In the genomic region with DNA sequence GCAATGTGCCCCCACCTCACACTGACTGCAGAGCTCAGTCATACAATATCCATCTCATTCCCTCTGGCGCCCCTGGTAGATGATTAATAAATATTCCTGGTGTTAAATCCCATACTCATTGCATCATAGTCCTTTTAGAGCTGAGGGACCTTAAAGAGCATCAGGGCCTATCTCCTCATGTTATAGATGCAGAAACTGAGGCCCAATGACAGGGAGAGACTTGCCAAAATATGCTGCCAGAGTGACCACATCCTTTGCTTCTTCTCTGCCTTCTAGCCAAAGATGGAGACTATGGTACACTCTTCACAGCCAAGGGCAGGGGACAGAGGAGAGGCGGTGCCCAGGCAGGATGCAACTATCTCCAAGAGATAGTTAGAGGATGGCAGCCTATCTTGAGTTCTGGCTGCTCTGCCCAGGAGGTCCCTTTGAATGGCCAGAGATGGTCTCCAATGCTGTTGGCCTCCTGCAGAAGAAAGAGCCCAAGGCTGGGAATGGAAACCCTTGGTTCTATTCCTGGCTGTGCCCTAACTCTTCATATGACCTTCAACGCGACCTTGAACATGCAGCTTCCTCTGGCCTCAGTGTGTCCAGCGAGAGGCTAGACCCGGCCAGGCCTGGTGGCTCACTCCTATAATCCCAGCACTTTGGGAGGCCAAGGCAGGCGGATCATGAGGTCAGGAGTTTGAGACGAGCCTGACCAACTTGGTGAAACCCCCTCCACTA, we compare ENCODE assay signal across 14 cellular contexts. TPM values are rescaled to one million over a fixed set of nuclear protein-coding genes. Genes with fewer than 3 reads are reported as not detected.
DNase-seq lines count a peak whose midpoint lies in the region; ATAC-seq, FAIRE-seq and TF ChIP-seq lines count a peak whose summit lies in the region.
"Had no signal": no experiment of that assay in that cellular context is flagged by ENCODE, and none has a peak within 500 bp of the region (broad histone marks: within the 10 kb centered on the region; RNA-seq: fewer than 3 reads in every experiment).

No MANE protein-coding gene starts in this region.

- ATAC-seq in HepG2 (no peak), right lobe of liver (no peak), esophagus mucosa (no peak), GM21528 (IDR thresholded peaks at IDR 0.05; ENCODE audit: low FRiP score, unreplicated experiment) (no peak), GM18867 (IDR thresholded peaks at IDR 0.05; ENCODE audit: unreplicated experiment) (no peak)
- ATAC-seq: activated CD8-positive, alpha-beta memory T cell treated with anti-CD3 and anti-CD28 coated beads, Interleukin-2, amount 10 ng/mL, durations not matched to agents 7 days and 5 days; stimulated activated naive CD8-positive, alpha-beta T cell treated with anti-CD3 and anti-CD28 coated beads, Interleukin-15, amount 100 ng/mL, for 72 hours had no signal

- in situ Hi-C loops in HepG2 (cut with HindIII; ENCODE audit: extremely low pct_ligation_motif_present, low pct_unique_long_range_greater_than_20kb) = no loop called here

- H3K9ac ChIP-seq in HepG2 (ENCODE audit: insufficient read depth, low read depth, low read length) (no peak overlapping the region), kidney (ENCODE audit: low read length in 2 of 2) (no peak overlapping the region)

- no peaks in the 10 kb centered on the region for H4K20me1 ChIP-seq in HepG2 (ENCODE audit: insufficient read depth, low read length)

- no peaks in the 10 kb centered on the region for H3K79me2 ChIP-seq in HepG2 (ENCODE audit: insufficient read depth, low read length)

- no TSS peak for BruUV-seq in HepG2 (replicated peaks; lab: Mats Ljungman, UMichigan)

- H3K4me2 ChIP-seq in HepG2 (ENCODE audit: low read depth, low read length) = no peak overlapping the region

- POLR2A ChIA-PET in HepG2 (lab: Yijun Ruan, JAX) = no interaction called here

- no peak overlapping the region for H3K4me3 ChIP-seq in HepG2 (replicated peaks in 1 of 3; ENCODE audit: insufficient read depth in 1 of 3, low read depth in 2 of 3, low read length in 3 of 3)
- H3K4me3 ChIP-seq in right lobe of liver = no peak overlapping the region
- H3K4me3 ChIP-seq in kidney (ENCODE audit: low read length in 2 of 2) = no peak overlapping the region

- FAIRE-seq in HepG2 (lab: Jason Lieb, UNC) (no peak), kidney (lab: Jason Lieb, UNC) (no peak)

- CTCF ChIA-PET in HepG2 (lab: Yijun Ruan, JAX; ENCODE audit: low intra/inter-chr PET ratio, low total read pairs) = no interaction called here

- intact Hi-C loops in HepG2 (cut with micrococcal nuclease; ENCODE audit: unreplicated experiment) = no loop called here
- intact Hi-C loops in right lobe of liver (cut with DNase I) = no loop called here
- intact Hi-C loops in kidney (cut with DNase I) = no loop called here

- TF ChIP-seq CTCF in HepG2 (CRISPR knock-in tag; IDR thresholded peaks at IDR 0.05) = no peak
- no peak for TF ChIP-seq CTCF in right lobe of liver (IDR thresholded peaks at IDR 0.05)
- no peak for TF ChIP-seq CTCF in kidney (IDR thresholded peaks at IDR 0.05; ENCODE audit: borderline replicate concordance, extremely low read depth, insufficient read depth)

- H3K9me3 ChIP-seq in HepG2 (ENCODE audit: low read length) (no peaks in the 10 kb centered on the region), right lobe of liver (no peaks in the 10 kb centered on the region), kidney (ENCODE audit: control insufficient read depth in 1 of 2, low read length in 2 of 2) (no peaks in the 10 kb centered on the region)

- H3K27me3 ChIP-seq in HepG2 (ENCODE audit: control insufficient read depth in 1 of 2, insufficient read depth in 2 of 2, low read length in 2 of 2) (0 out of 5 replicates have a peak, but pooled peaks cover 0 to 3% of the 10 kb centered on the region in 2 experiments), right lobe of liver (no peaks in the 10 kb centered on the region)

- H3K4me1 ChIP-seq in HepG2 (ENCODE audit: insufficient read depth, low read length) = peaks cover 74% of the 10 kb centered on the region
- H3K4me1 ChIP-seq in right lobe of liver = no peaks in the 10 kb centered on the region
- peaks cover 0 to 13% of the 10 kb centered on the region in 2 donors for H3K4me1 ChIP-seq in kidney (ENCODE audit: control insufficient read depth in 1 of 2, insufficient read depth in 1 of 2, low read depth in 1 of 2, low read length in 2 of 2)

- no peak for TF ChIP-seq RAD21 in HepG2 (CRISPR knock-in tag; IDR thresholded peaks at IDR 0.05)

- WGBS in HepG2 (ENCODE audit: low lambda C conversion rate) = 44% methylated on average over 8 of the region's 8 CpGs
- WGBS in right lobe of liver (ENCODE audit: insufficient coverage, low coverage, low lambda C conversion rate, missing lambda C conversion rate) = 75% methylated on average over 2 of the region's 8 CpGs

- no peak for TF ChIP-seq EP300 in HepG2 (IDR thresholded peaks at IDR 0.05; ENCODE audit: low read depth in 2 of 2, low read length in 2 of 2)
- TF ChIP-seq EP300 in HepG2 (CRISPR knock-in tag; IDR thresholded peaks at IDR 0.05; ENCODE audit: borderline replicate concordance) = no peak

- no peaks in the 10 kb centered on the region for H3K36me3 ChIP-seq in HepG2 (replicated peaks in 1 of 2; ENCODE audit: control insufficient read depth in 1 of 2, insufficient read depth in 2 of 2, low read length in 2 of 2)
- no peaks in the 10 kb centered on the region for H3K36me3 ChIP-seq in right lobe of liver
- peaks cover 0 to 4% of the 10 kb centered on the region in 2 donors for H3K36me3 ChIP-seq in kidney (ENCODE audit: control insufficient read depth in 1 of 2, insufficient read depth in 2 of 2, low read length in 2 of 2)

- H2AFZ ChIP-seq in HepG2 (ENCODE audit: low read length) = no peak overlapping the region

- DNase-seq in HepG2 (ENCODE audit: low spot score) (no peak), right lobe of liver (no peak), kidney (no peak), renal cortical epithelial cell (ENCODE audit: low read depth) (peak; percentile 76), NCI-H524 (lab: John Stamatoyannopoulos, UW) (no peak)
- DNase-seq: activated CD8-positive, alpha-beta memory T cell treated with anti-CD3 and anti-CD28 coated beads, Interleukin-2, amount 10 ng/mL, durations not matched to agents 7 days and 5 days; activated naive CD4-positive, alpha-beta T cell treated with anti-CD3 and anti-CD28 coated beads for 36 hours; NCI-H2171 treated with DMSO at 0.1 percent for 48 hours; stimulated activated naive CD8-positive, alpha-beta T cell treated with anti-CD3 and anti-CD28 coated beads, Interleukin-15, amount 100 ng/mL, for 72 hours had no signal

- TF ChIP-seq POLR2A in HepG2 (IDR thresholded peaks at IDR 0.05; ENCODE audit: insufficient read depth in 1 of 2, low read depth in 2 of 2, low read length in 2 of 2) = no peak
- TF ChIP-seq POLR2A in right lobe of liver (IDR thresholded peaks at IDR 0.05) = no peak

- H3K27ac ChIP-seq in HepG2 (ENCODE audit: extremely low read length, insufficient read depth, low read length) (no peak overlapping the region), right lobe of liver (peak overlapping the region in 1 of 3 donors; percentile 22), kidney (ENCODE audit: low read depth in 2 of 2, low read length in 2 of 2) (peak overlapping the region; percentile 25 to 57)

RNA-seq across cellular contexts. Expression of gene IL17B, which starts 36.3 kb away (rescaled TPM):
- 0.29 and 0.32 TPM in 2 replicates for total RNA-seq in HepG2 (2016; rRNA removed; fragmentation: Illumina TruSeq; extraction: Trizol)
- 0.71 and 1.4 TPM in 2 replicates for total RNA-seq in HepG2 (2016; cell fraction: cytosol; rRNA removed; fragmentation: Illumina TruSeq; extraction: Trizol; ENCODE audit: low read depth)
- 0.48 and 0.80 TPM in 2 replicates for total RNA-seq in HepG2 (2016; cell fraction: insoluble cytoplasmic fraction; rRNA removed; fragmentation: Illumina TruSeq; extraction: Trizol)
- 0.37 and 0.55 TPM in 2 replicates for total RNA-seq in HepG2 (2016; cell fraction: membrane; rRNA removed; fragmentation: Illumina TruSeq; extraction: Trizol)
- not detected in 2 replicates for total RNA-seq in HepG2 (2016; cell fraction: nucleus; rRNA removed; fragmentation: Illumina TruSeq; extraction: Trizol)
- polyA plus RNA-seq in HepG2 (2011; rRNA removed) = 2.6 and 5.0 TPM in 2 replicates
- polyA plus RNA-seq in HepG2 (2011; cell fraction: cytosol; rRNA removed) = 3.4 and 4.2 TPM in 2 replicates
- polyA plus RNA-seq in HepG2 (2011; cell fraction: nucleus; rRNA removed) = 1.4 and 3.5 TPM in 2 replicates
- 2.6 and 3.0 TPM in 2 replicates for polyA plus RNA-seq in HepG2 (2012)
- 0.71 and 0.88 TPM in 2 replicates for polyA plus RNA-seq in HepG2 (2016; cell fraction: cytosol; fragmentation: Illumina TruSeq; extraction: Trizol; ENCODE audit: low read depth)
- polyA plus RNA-seq in HepG2 (2016; cell fraction: insoluble cytoplasmic fraction; fragmentation: Illumina TruSeq; extraction: Trizol; ENCODE audit: low read depth) = 0.54 and 0.76 TPM in 2 replicates
- 0.31 and 0.54 TPM in 2 replicates for polyA plus RNA-seq in HepG2 (2016; cell fraction: membrane; fragmentation: Illumina TruSeq; extraction: Trizol; ENCODE audit: low read depth)
- polyA plus RNA-seq in HepG2 (2016; cell fraction: nucleus; fragmentation: Illumina TruSeq; extraction: Trizol; ENCODE audit: insufficient read depth, low read depth) = 1.0 TPM in 1 of 2 replicates, not detected in the other
- polyA minus RNA-seq in HepG2 (2011; rRNA and poly(A)+ RNA removed; ENCODE audit: low replicate concordance) = 2.3 TPM in 1 of 2 replicates, not detected in the other
- polyA minus RNA-seq in HepG2 (2011; cell fraction: cytosol; rRNA and poly(A)+ RNA removed) = not detected in 2 replicates
- polyA minus RNA-seq in HepG2 (2011; cell fraction: nucleus; rRNA and poly(A)+ RNA removed) = not detected in 2 replicates
- not detected for total RNA-seq in right lobe of liver
- total RNA-seq in kidney = 1.4 TPM
- 4.7 TPM for polyA plus RNA-seq in kidney (ENCODE audit: insufficient read depth, low read depth, low replicate concordance)
- total RNA-seq in renal cortical epithelial cell = not detected in 2 replicates
- 0.28 TPM for total RNA-seq in esophagus mucosa
- total RNA-seq: activated CD8-positive, alpha-beta memory T cell treated with anti-CD3 and anti-CD28 coated beads, Interleukin-2, amount 10 ng/mL, durations not matched to agents 7 days and 5 days; activated naive CD4-positive, alpha-beta T cell treated with anti-CD3 and anti-CD28 coated beads for 36 hours; cerebellum; SK-MEL-5 had no signal

RNA-seq across cellular contexts. Expression of gene PCYOX1L, which starts 57.6 kb away (rescaled TPM):
- total RNA-seq in HepG2 (2016; rRNA removed; fragmentation: Illumina TruSeq; extraction: Trizol) (0.24 and 1.00 TPM in 2 replicates), right lobe of liver (1 to 10 TPM in 2 of 6 experiments, under 1 TPM in 4; 0.29 to 1.2 (median 0.62) TPM), kidney (7.2 TPM), renal cortical epithelial cell (4.9 and 5.0 TPM in 2 replicates), esophagus mucosa (6.5 TPM)
- total RNA-seq in HepG2 (2016; cell fraction: cytosol; rRNA removed; fragmentation: Illumina TruSeq; extraction: Trizol; ENCODE audit: low read depth) = 0.10 and 0.26 TPM in 2 replicates
- total RNA-seq in HepG2 (2016; cell fraction: insoluble cytoplasmic fraction; rRNA removed; fragmentation: Illumina TruSeq; extraction: Trizol) = 0.27 and 0.78 TPM in 2 replicates
- 0.24 and 0.56 TPM in 2 replicates for total RNA-seq in HepG2 (2016; cell fraction: membrane; rRNA removed; fragmentation: Illumina TruSeq; extraction: Trizol)
- total RNA-seq in HepG2 (2016; cell fraction: nucleus; rRNA removed; fragmentation: Illumina TruSeq; extraction: Trizol) = 1.0 and 1.1 TPM in 2 replicates
- polyA plus RNA-seq in HepG2 (2011; rRNA removed) (3.7 and 5.6 TPM in 2 replicates), kidney (ENCODE audit: insufficient read depth, low read depth, low replicate concordance) (9.0 TPM)
- 3.7 and 4.7 TPM in 2 replicates for polyA plus RNA-seq in HepG2 (2011; cell fraction: cytosol; rRNA removed)
- 5.2 TPM in 2 replicates for polyA plus RNA-seq in HepG2 (2011; cell fraction: nucleus; rRNA removed)
- 3.3 and 4.0 TPM in 2 replicates for polyA plus RNA-seq in HepG2 (2012)
- 0.16 TPM in 1 of 2 replicates, not detected in the other for polyA plus RNA-seq in HepG2 (2016; cell fraction: cytosol; fragmentation: Illumina TruSeq; extraction: Trizol; ENCODE audit: low read depth)
- 0.26 and 0.53 TPM in 2 replicates for polyA plus RNA-seq in HepG2 (2016; cell fraction: insoluble cytoplasmic fraction; fragmentation: Illumina TruSeq; extraction: Trizol; ENCODE audit: low read depth)
- polyA plus RNA-seq in HepG2 (2016; cell fraction: membrane; fragmentation: Illumina TruSeq; extraction: Trizol; ENCODE audit: low read depth) = 0.11 and 0.14 TPM in 2 replicates
- 2.1 and 2.8 TPM in 2 replicates for polyA plus RNA-seq in HepG2 (2016; cell fraction: nucleus; fragmentation: Illumina TruSeq; extraction: Trizol; ENCODE audit: insufficient read depth, low read depth)
- 4.6 and 4.7 TPM in 2 replicates for polyA minus RNA-seq in HepG2 (2011; rRNA and poly(A)+ RNA removed; ENCODE audit: low replicate concordance)
- 1.8 and 2.4 TPM in 2 replicates for polyA minus RNA-seq in HepG2 (2011; cell fraction: cytosol; rRNA and poly(A)+ RNA removed)
- 2.3 and 4.6 TPM in 2 replicates for polyA minus RNA-seq in HepG2 (2011; cell fraction: nucleus; rRNA and poly(A)+ RNA removed)
